ENCODE assay signal across 22 cellular contexts in the genomic region with DNA sequence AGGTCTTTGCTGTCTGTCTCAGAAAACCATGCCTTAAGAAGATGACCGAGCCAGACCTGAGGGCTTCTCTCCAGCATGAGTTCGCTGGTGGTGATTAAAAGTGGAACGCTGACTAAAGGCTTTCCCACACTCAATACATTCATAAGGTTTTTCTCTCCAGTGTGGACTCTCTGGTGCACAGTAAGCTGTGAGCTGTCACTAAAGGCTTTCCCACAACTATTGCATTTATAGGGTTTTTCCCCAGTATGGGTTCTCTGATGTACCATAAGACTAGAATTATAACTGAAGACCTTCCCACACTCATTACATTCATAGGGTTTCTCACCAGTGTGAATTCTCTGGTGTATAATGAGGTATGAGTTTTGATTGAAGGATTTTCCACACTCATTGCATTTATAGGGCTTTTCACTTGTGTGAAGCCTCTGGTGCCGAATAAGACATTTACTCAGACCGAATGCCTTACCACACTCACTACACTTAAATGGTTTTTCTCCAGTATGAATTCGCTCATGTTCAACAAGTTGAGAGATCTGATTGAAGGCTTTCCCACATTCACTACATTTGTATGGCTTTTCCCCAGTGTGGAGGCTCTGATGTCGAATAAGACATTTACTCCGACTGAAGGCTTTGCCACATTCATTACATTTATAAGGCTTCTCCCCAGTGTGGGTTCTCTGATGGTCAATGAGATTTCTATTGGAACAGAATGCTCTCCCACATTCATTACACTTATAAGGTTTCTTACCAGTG. TPM values are rescaled to one million over a fixed set of nuclear protein-coding genes. Genes with fewer than 3 reads are reported as not detected.
DNase-seq lines count a peak whose midpoint lies in the region; ATAC-seq, FAIRE-seq and TF ChIP-seq lines count a peak whose summit lies in the region.
"Had no signal": no experiment of that assay in that cellular context is flagged by ENCODE, and none has a peak within 500 bp of the region (broad histone marks: within the 10 kb centered on the region; RNA-seq: fewer than 3 reads in every experiment).

No MANE protein-coding gene starts in this region.

- H3K36me3 ChIP-seq in liver (ENCODE audit: control insufficient read depth in 4 of 4, insufficient read depth in 3 of 4, low read depth in 1 of 4, low read length in 3 of 4) (peaks cover 4 to 41% (median 37%) of the 10 kb centered on the region in 4 donors), right lobe of liver (peaks cover 0 to 31% (median 5%) of the 10 kb centered on the region in 4 donors), GM12878 (ENCODE audit: control insufficient read depth in 2 of 2, insufficient read depth in 2 of 2, low read length in 1 of 2) (peaks cover 7 to 10% of the 10 kb centered on the region in 2 experiments; a peak in 3 of 4 replicates), mesendoderm (ENCODE audit: control insufficient read depth, insufficient read depth, low read length) (no peaks in the 10 kb centered on the region)
- H3K36me3 ChIP-seq: BE2C had no signal

- no peak overlapping the region for H2AK5ac ChIP-seq in mesendoderm (ENCODE audit: low read length)

- no peak overlapping the region for H4K5ac ChIP-seq in mesendoderm (ENCODE audit: low read length)

- H4K8ac ChIP-seq in mesendoderm (ENCODE audit: low read depth, low read length): no peak overlapping the region

- no peak overlapping the region for H3K4ac ChIP-seq in mesendoderm (ENCODE audit: low read depth, low read length)

- FAIRE-seq in HTR-8/SVneo (lab: Jason Lieb, UNC) (peak; percentile 4), GM12878 (lab: Jason Lieb, UNC) (peak; percentile 52)
- FAIRE-seq: GM12891, HepG2 had no signal

- no peak overlapping the region for H3K27ac ChIP-seq in liver (ENCODE audit: low read depth in 1 of 2, low read length in 2 of 2)
- no peak overlapping the region for H3K27ac ChIP-seq in right lobe of liver
- no peak overlapping the region for H3K27ac ChIP-seq in GM12878 (ENCODE audit: control insufficient read depth, insufficient read depth)
- H3K27ac ChIP-seq in mesendoderm (ENCODE audit: low read depth, low read length): no peak overlapping the region
- H3K27ac ChIP-seq: GM23248 had no signal

- TF ChIP-seq RAD21 in liver (IDR thresholded peaks at IDR 0.05) (no peak), GM12878 (IDR thresholded peaks at IDR 0.05; ENCODE audit: insufficient read depth, low read depth, low read length) (no peak)

- H3K4me1 ChIP-seq in liver (ENCODE audit: control insufficient read depth in 4 of 4, insufficient read depth in 4 of 4, low read length in 3 of 4) (no peaks in the 10 kb centered on the region), right lobe of liver (no peaks in the 10 kb centered on the region), GM12878 (ENCODE audit: control insufficient read depth, insufficient read depth, low read length) (no peaks in the 10 kb centered on the region), mesendoderm (ENCODE audit: control insufficient read depth, low read depth, low read length) (no peaks in the 10 kb centered on the region)
- H3K4me1 ChIP-seq: BE2C had no signal

- no peak overlapping the region for H3K4me2 ChIP-seq in GM12878 (ENCODE audit: control insufficient read depth, insufficient read depth)
- no peak overlapping the region for H3K4me2 ChIP-seq in mesendoderm (ENCODE audit: low read length)

- H3K9ac ChIP-seq in liver (ENCODE audit: low read depth in 1 of 2, low read length in 2 of 2) (no peak overlapping the region), GM12878 (ENCODE audit: control insufficient read depth, insufficient read depth, low read length) (no peak overlapping the region), mesendoderm (ENCODE audit: low read length) (no peak overlapping the region)
- H3K9ac ChIP-seq: GM23248 had no signal

- H3K56ac ChIP-seq in mesendoderm (ENCODE audit: low read length): no peak overlapping the region

- no peak overlapping the region for H2AFZ ChIP-seq in GM12878 (ENCODE audit: control insufficient read depth, low read depth, low read length)
- H2AFZ ChIP-seq: GM23248 had no signal

- no peaks in the 10 kb centered on the region for H3K79me2 ChIP-seq in GM12878 (ENCODE audit: control insufficient read depth, insufficient read depth, low read length)
- peaks cover 10% of the 10 kb centered on the region for H3K79me2 ChIP-seq in mesendoderm (ENCODE audit: control insufficient read depth, insufficient read depth, low read length)

- DNase-seq in right lobe of liver (no peak), HTR-8/SVneo (ENCODE audit: insufficient read length, low spot score) (no peak), GM12878 (ENCODE audit: low read depth, low spot score) (no peak), mesendoderm (no peak)
- no peak for DNase-seq in activated CD4-positive, alpha-beta T cell treated with anti-CD3 and anti-CD28 coated beads for 48 hours
- no peak for DNase-seq in activated CD4-positive, alpha-beta T cell treated with anti-CD3 and anti-CD28 coated beads, Interleukin-2, amount 50 U/mL, for 4 hours
- DNase-seq: 8988T; BE2C; Calu3; CD8-positive, alpha-beta T cell; DMS 273 treated with DMSO at 0.1 percent for 48 hours; DMS53; DND-41; EL; GM23248; H7; Kasumi-1; KG1 had no signal

- H2BK15ac ChIP-seq in mesendoderm (replicated peaks; ENCODE audit: low read depth): no peak overlapping the region

- POLR2A ChIA-PET in GM12878 (lab: Charles Lee): no interaction called here

- WGBS in liver: 98% methylated on average over 8 of the region's 8 CpGs
- 98% methylated on average over 5 of the region's 8 CpGs for WGBS in right lobe of liver (ENCODE audit: insufficient coverage, low coverage, low lambda C conversion rate, missing lambda C conversion rate)
- WGBS in GM12878 (ENCODE audit: insufficient coverage, insufficient replicate concordance, low lambda C conversion rate, missing lambda C conversion rate): 97% methylated on average over 8 of the region's 8 CpGs
- WGBS in mesendoderm (ENCODE audit: extremely low coverage, insufficient coverage, low lambda C conversion rate): no CpG with 5 or more reads among the region's 8 CpGs

- RAD21 ChIA-PET in GM12878 (lab: Charles Lee; ENCODE audit: unreplicated experiment): no interaction called here

- no peak overlapping the region for H2BK5ac ChIP-seq in mesendoderm (ENCODE audit: low read length)

- BruUV-seq in GM12878 (replicated peaks; lab: Mats Ljungman, UMichigan): no TSS peak

- SMC1A ChIA-PET in GM12878 (lab: Charles Lee; ENCODE audit: uncharacterized antibody, unreplicated experiment): interaction anchor here (0.8 kb wide), 1 partner anchor 18 kb away, joined by 3 read pairs; no protein-coding TSS in a partner anchor

- CTCF ChIA-PET in GM12878 (lab: Yijun Ruan, JAX): interaction anchor here (0.8 kb wide), 1 partner anchor 176 kb away, joined by 3 read pairs; no protein-coding TSS in a partner anchor

- H3K4me3 ChIP-seq in liver (ENCODE audit: low read depth in 1 of 3, low read length in 3 of 3) (peak overlapping the region in 2 of 3 donors; percentile 14 to 68), right lobe of liver (no peak overlapping the region), GM12878 (no peak overlapping the region), mesendoderm (ENCODE audit: low read length) (peak overlapping the region; percentile 15)
- H3K4me3 ChIP-seq: GM23248 had no signal

- TF ChIP-seq EP300 in GM12878 (IDR thresholded peaks at IDR 0.05; ENCODE audit: borderline replicate concordance in 1 of 2, control insufficient read depth in 1 of 2, low read depth in 2 of 2, low read length in 2 of 2): no peak

- no peak overlapping the region for H3K23ac ChIP-seq in mesendoderm (ENCODE audit: low read length)

- H3K9me3 ChIP-seq in liver (ENCODE audit: control insufficient read depth in 4 of 4, low read length in 3 of 4) (peaks cover 32 to 54% (median 43%) of the 10 kb centered on the region in 4 donors), right lobe of liver (peaks cover 0 to 46% (median 11%) of the 10 kb centered on the region in 4 donors), GM12878 (replicated peaks; ENCODE audit: control insufficient read depth, insufficient read depth, low read length) (peaks cover 37% of the 10 kb centered on the region)
- H3K9me3 ChIP-seq: BE2C had no signal

- in situ Hi-C loops in GM12878 (cut with MboI): no loop called here

- H4K20me1 ChIP-seq in GM12878 (ENCODE audit: control insufficient read depth, insufficient read depth): no peaks in the 10 kb centered on the region

- TF ChIP-seq CTCF in liver (IDR thresholded peaks at IDR 0.05; ENCODE audit: low read depth, low read length, missing input control) (no peak), right lobe of liver (IDR thresholded peaks at IDR 0.05) (no peak), GM12878 (IDR thresholded peaks at IDR 0.05 in 2 of 3, conservative IDR thresholded peaks at IDR 0.05 in 1 of 3; ENCODE audit: control insufficient read depth in 2 of 3, extremely low read depth in 1 of 3, insufficient read depth in 1 of 3, low read depth in 3 of 3, low read length in 3 of 3) (no peak)

- H2BK120ac ChIP-seq in mesendoderm (ENCODE audit: low read depth, low read length): no peak overlapping the region

- no peaks in the 10 kb centered on the region for H3K27me3 ChIP-seq in liver (ENCODE audit: control insufficient read depth in 4 of 4, insufficient read depth in 4 of 4, low read length in 3 of 4)
- no peaks in the 10 kb centered on the region for H3K27me3 ChIP-seq in right lobe of liver
- no peaks in the 10 kb centered on the region for H3K27me3 ChIP-seq in GM12878 (replicated peaks in 1 of 2; ENCODE audit: control insufficient read depth in 2 of 2, insufficient read depth in 2 of 2, low read length in 1 of 2)
- H3K27me3 ChIP-seq in mesendoderm (ENCODE audit: insufficient read depth, low read length, poor library complexity): no peaks in the 10 kb centered on the region
- H3K27me3 ChIP-seq: BE2C had no signal

- intact Hi-C loops in right lobe of liver (cut with DNase I): no loop called here
- intact Hi-C loops in GM12878 (cut with micrococcal nuclease; ENCODE audit: unreplicated experiment): no loop called here

- no peak for TF ChIP-seq POLR2A in right lobe of liver (IDR thresholded peaks at IDR 0.05)
- TF ChIP-seq POLR2A in GM12878 (IDR thresholded peaks at IDR 0.05; ENCODE audit: low read depth, low read length): no peak

- ATAC-seq in right lobe of liver (no peak), GM12878 (no peak), GM18502 (IDR thresholded peaks at IDR 0.05; ENCODE audit: poor library complexity, unreplicated experiment) (no peak)
- ATAC-seq: CD8-positive, alpha-beta T cell; HepG2 had no signal

- H3K18ac ChIP-seq in mesendoderm (ENCODE audit: low read length): no peak overlapping the region

- peaks cover 8% of the 10 kb centered on the region for H3K79me1 ChIP-seq in mesendoderm (ENCODE audit: low read length)

RNA-seq across cellular contexts. Expression of a gene that starts 21.9 kb away (rescaled TPM):
- total RNA-seq in liver: 1 to 10 TPM; 7.6 to 8.7 TPM
- 1 to 10 TPM; 2.1 to 2.2 TPM for polyA plus RNA-seq in liver
- total RNA-seq in right lobe of liver: 10 to 100 TPM in 1 of 6 experiments, 1 to 10 TPM in 5; 3.2 to 10.1 (median 8.9) TPM
- total RNA-seq in GM12878 (2013; cell fraction: nucleolus; rRNA removed): 35.8 and 37.5 TPM in 2 replicates
- total RNA-seq in GM12878 (2014; rRNA removed): 4.9 and 5.4 TPM in 2 replicates
- 7.6 and 9.0 TPM in 2 replicates for total RNA-seq in GM12878 (2014; rRNA removed; fragmentation: Illumina TruSeq; extraction: Trizol)
- 14.4 and 15.5 TPM in 2 replicates for total RNA-seq in GM12878 (2021)
- polyA plus RNA-seq in GM12878 (2011; ENCODE audit: low read depth): 3.3 TPM
- polyA plus RNA-seq in GM12878 (2011; rRNA removed): 5.7 and 6.2 TPM in 2 replicates
- polyA plus RNA-seq in GM12878 (2011; cell fraction: cytosol; rRNA removed): 3.9 and 4.0 TPM in 2 replicates
- 8.3 and 9.2 TPM in 2 replicates for polyA plus RNA-seq in GM12878 (2011; cell fraction: nucleus; rRNA removed)
- polyA plus RNA-seq in GM12878 (2012): 4.3 TPM in 2 replicates
- polyA plus RNA-seq in GM12878 (2014; fragmentation: Illumina TruSeq; extraction: Trizol): 7.2 and 8.6 TPM in 2 replicates
- polyA plus RNA-seq in GM12878 (2014; fragmentation: Nextera tagmentation; extraction: Ambion mirVana): under 1 TPM; 0.80 to 0.85 TPM
- 7.2 and 8.0 TPM in 2 replicates for polyA plus RNA-seq in GM12878 (2014; rRNA removed)
- 1 to 10 TPM; 3.5 to 4.4 TPM for polyA plus RNA-seq in GM12878 (2016; fragmentation: Nextera tagmentation; extraction: Ambion mirVana)
- 13.0 and 13.4 TPM in 2 replicates for polyA minus RNA-seq in GM12878 (2011; rRNA and poly(A)+ RNA removed)
- 3.5 and 4.3 TPM in 2 replicates for polyA minus RNA-seq in GM12878 (2011; cell fraction: cytosol; rRNA and poly(A)+ RNA removed)
- polyA minus RNA-seq in GM12878 (2011; cell fraction: nucleus; rRNA and poly(A)+ RNA removed): 4.6 and 11.0 TPM in 2 replicates
- polyA plus RNA-seq in mesendoderm (2013, experiment 1 of 2): 5.7 TPM
- polyA plus RNA-seq in mesendoderm (2013, experiment 2 of 2): 5.3 TPM

RNA-seq across cellular contexts. Expression of a gene that starts 55.7 kb away (rescaled TPM):
- total RNA-seq in liver (1 to 10 TPM; 3.2 to 4.4 TPM), right lobe of liver (1 to 10 TPM; 1.2 to 2.5 (median 1.4) TPM), GM12878 (2014; rRNA removed) (4.9 and 6.0 TPM in 2 replicates), GM12878 (2014; rRNA removed; fragmentation: Illumina TruSeq; extraction: Trizol) (3.5 and 3.6 TPM in 2 replicates), GM12878 (2021) (3.6 and 4.6 TPM in 2 replicates)
- polyA plus RNA-seq in liver (1 to 10 TPM; 1.1 to 1.2 TPM), GM12878 (2011; rRNA removed) (3.0 and 3.1 TPM in 2 replicates), GM12878 (2014; fragmentation: Illumina TruSeq; extraction: Trizol) (3.7 and 4.5 TPM in 2 replicates), GM12878 (2014; fragmentation: Nextera tagmentation; extraction: Ambion mirVana) (under 1 TPM; 0.77 to 0.88 TPM), GM12878 (2014; rRNA removed) (2.5 and 5.4 TPM in 2 replicates), GM12878 (2016; fragmentation: Nextera tagmentation; extraction: Ambion mirVana) (1 to 10 TPM; 2.3 to 3.4 TPM)
- 10.7 and 11.3 TPM in 2 replicates for total RNA-seq in GM12878 (2013; cell fraction: nucleolus; rRNA removed)
- polyA plus RNA-seq in GM12878 (2011; ENCODE audit: low read depth): 1.8 TPM
- 1.9 and 2.9 TPM in 2 replicates for polyA plus RNA-seq in GM12878 (2011; cell fraction: cytosol; rRNA removed)
- polyA plus RNA-seq in GM12878 (2011; cell fraction: nucleus; rRNA removed): 7.7 and 7.9 TPM in 2 replicates
- 2.2 and 2.5 TPM in 2 replicates for polyA plus RNA-seq in GM12878 (2012)
- polyA minus RNA-seq in GM12878 (2011; rRNA and poly(A)+ RNA removed): 1.5 and 4.6 TPM in 2 replicates
- polyA minus RNA-seq in GM12878 (2011; cell fraction: cytosol; rRNA and poly(A)+ RNA removed): 2.0 TPM in 1 of 2 replicates, not detected in the other
- 4.6 and 5.7 TPM in 2 replicates for polyA minus RNA-seq in GM12878 (2011; cell fraction: nucleus; rRNA and poly(A)+ RNA removed)
- 5.4 TPM for polyA plus RNA-seq in mesendoderm (2013, experiment 1 of 2)
- 5.4 TPM for polyA plus RNA-seq in mesendoderm (2013, experiment 2 of 2)

Comparison
In these comparisons a context has a peak if more than half of its experiments do, and no peak if none do; other contexts are left out.
1. H3K4me3 ChIP-seq: peak in liver (2 of 3) and mesendoderm (single experiment); none in right lobe of liver (0 of 3) and GM12878 (single experiment).